In the genomic region with DNA sequence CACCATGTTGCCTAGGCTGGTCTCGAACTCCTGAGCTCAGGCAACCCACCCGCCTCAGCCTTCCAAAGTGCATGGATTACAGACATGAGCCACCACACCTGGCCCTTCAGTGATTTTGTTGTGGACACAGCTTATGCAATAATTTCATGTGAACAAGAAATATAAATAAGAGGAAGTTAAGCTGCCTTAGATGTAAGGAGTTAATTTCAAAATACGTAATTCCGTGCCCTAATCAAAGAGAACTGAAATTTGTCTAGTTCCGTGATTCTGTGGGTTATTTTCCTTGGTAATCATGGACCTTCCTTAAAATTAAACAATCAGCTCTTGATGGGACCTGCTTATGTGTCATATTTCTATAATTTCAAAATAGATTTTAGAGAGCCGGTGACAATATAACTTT, we compare ENCODE assay signal across 20 cellular contexts. TPM values are rescaled to one million over a fixed set of nuclear protein-coding genes. Genes with fewer than 3 reads are reported as not detected.
A peak's percentile ranks its signal among the peaks of the same experiment; 100 is the strongest.
DNase-seq lines count a peak whose midpoint lies in the region; ATAC-seq and TF ChIP-seq lines count a peak whose summit lies in the region.
"Had no signal": no experiment of that assay in that cellular context is flagged by ENCODE, and none has a peak within 500 bp of the region (broad histone marks: within the 10 kb centered on the region; RNA-seq: fewer than 3 reads in every experiment).

No MANE protein-coding gene starts in this region.

- H3K4me1 ChIP-seq in body of pancreas (no peaks in the 10 kb centered on the region), psoas muscle (no peaks in the 10 kb centered on the region)
- H3K4me1 ChIP-seq: BE2C, SJCRH30 had no signal

- H3K4me1 Mint-ChIP-seq in dendritic cell treated with granulocyte-macrophage colony-stimulating factor and Interleukin-4, amounts not matched to agents 40 ng/mL and 50 ng/mL, for 4 days (ENCODE audit: low read depth): peaks cover 87% of the 10 kb centered on the region
- peaks cover 51 to 71% of the 10 kb centered on the region in 2 donors for H3K4me1 Mint-ChIP-seq in stimulated activated naive B cell treated with anti-CD40 and anti-IgM and Interleukin-4, amounts not matched to agents 10 μg/mL and 1 μg/mL and 100 μg/mL, for 72 hours

- 62 to 90% methylated on average over 6 of the region's 6 CpGs for WGBS in body of pancreas, 2 donors
- WGBS in psoas muscle, 3 donors: 83 to 91% (median 87%) methylated on average over 6 of the region's 6 CpGs

- DNase-seq in SIG-M5 treated with dmso at 0.1 percent for 504 hours (lab: John Stamatoyannopoulos, UW; ENCODE audit: unreplicated experiment): peak; percentile 51
- no peak for DNase-seq in SIG-M5 (lab: John Stamatoyannopoulos, UW)
- peak; percentile 78 for DNase-seq in NOMO-1 treated with dmso at 0.1 percent for 144 hours (lab: John Stamatoyannopoulos, UW; ENCODE audit: unreplicated experiment)
- DNase-seq in stimulated activated naive B cell treated with anti-CD40 and anti-IgM and Interleukin-4, amounts not matched to agents 10 μg/mL and 1 μg/mL and 100 μg/mL, for 72 hours: no peak
- no peak for DNase-seq in body of pancreas
- DNase-seq in psoas muscle: no peak
- DNase-seq in stimulated activated CD4-positive, alpha-beta T cell treated with anti-CD3 and anti-CD28 coated beads, Interleukin-4, amount 100 ng/mL, for 1 hour: no peak
- DNase-seq: BE2C, DND-41, GOT3, KG1, NCI-H187 treated with DMSO at 0.1 percent for 48 hours, NCI-H2171 treated with DMSO at 0.1 percent for 48 hours, NCI-H748 treated with DMSO at 0.1 percent for 48 hours, SJCRH30 had no signal

- H3K27me3 Mint-ChIP-seq in dendritic cell treated with granulocyte-macrophage colony-stimulating factor and Interleukin-4, amounts not matched to agents 40 ng/mL and 50 ng/mL, for 4 days: no peaks in the 10 kb centered on the region
- no peaks in the 10 kb centered on the region for H3K27me3 Mint-ChIP-seq in stimulated activated naive B cell treated with anti-CD40 and anti-IgM and Interleukin-4, amounts not matched to agents 10 μg/mL and 1 μg/mL and 100 μg/mL, for 72 hours

- peak overlapping the region; percentile 89 for H3K27ac Mint-ChIP-seq in dendritic cell treated with granulocyte-macrophage colony-stimulating factor and Interleukin-4, amounts not matched to agents 40 ng/mL and 50 ng/mL, for 4 days
- peak overlapping the region; percentile 95 for H3K27ac Mint-ChIP-seq in stimulated activated naive B cell treated with anti-CD40 and anti-IgM and Interleukin-4, amounts not matched to agents 10 μg/mL and 1 μg/mL and 100 μg/mL, for 72 hours

- H3K27me3 ChIP-seq in body of pancreas: no peaks in the 10 kb centered on the region
- H3K27me3 ChIP-seq in psoas muscle (ENCODE audit: insufficient read depth in 3 of 3, low read length in 2 of 3): no peaks in the 10 kb centered on the region
- H3K27me3 ChIP-seq: BE2C, SJCRH30 had no signal

- ATAC-seq in stimulated activated naive B cell treated with anti-CD40 and anti-IgM and Interleukin-4, amounts not matched to agents 10 μg/mL and 1 μg/mL and 100 μg/mL, for 72 hours (replicated peaks): peak; percentile 57
- no peak for ATAC-seq in body of pancreas
- no peak for ATAC-seq in psoas muscle

- peak overlapping the region; percentile 54 for H3K4me3 Mint-ChIP-seq in dendritic cell treated with granulocyte-macrophage colony-stimulating factor and Interleukin-4, amounts not matched to agents 40 ng/mL and 50 ng/mL, for 4 days
- H3K4me3 Mint-ChIP-seq in stimulated activated naive B cell treated with anti-CD40 and anti-IgM and Interleukin-4, amounts not matched to agents 10 μg/mL and 1 μg/mL and 100 μg/mL, for 72 hours: peak overlapping the region in 1 of 2 donors; percentile 66

- no peaks in the 10 kb centered on the region for H3K36me3 ChIP-seq in body of pancreas (replicated peaks in 1 of 2; ENCODE audit: insufficient read depth in 1 of 2, low read depth in 2 of 2)
- H3K36me3 ChIP-seq in psoas muscle (ENCODE audit: insufficient read depth in 1 of 2, low read depth in 1 of 2): no peaks in the 10 kb centered on the region
- H3K36me3 ChIP-seq: BE2C, SJCRH30 had no signal

- H3K9me3 ChIP-seq in body of pancreas (no peaks in the 10 kb centered on the region), psoas muscle (no peaks in the 10 kb centered on the region)
- H3K9me3 ChIP-seq: BE2C, SJCRH30 had no signal

- TF ChIP-seq CTCF in body of pancreas (IDR thresholded peaks at IDR 0.05) (no peak), psoas muscle (IDR thresholded peaks at IDR 0.05) (no peak)

- TF ChIP-seq POLR2A in body of pancreas (IDR thresholded peaks at IDR 0.05): no peak

- no peak overlapping the region for H3K4me3 ChIP-seq in body of pancreas
- no peak overlapping the region for H3K4me3 ChIP-seq in psoas muscle
- H3K4me3 ChIP-seq: SJCRH30 had no signal

- no peaks in the 10 kb centered on the region for H3K9me3 Mint-ChIP-seq in dendritic cell treated with granulocyte-macrophage colony-stimulating factor and Interleukin-4, amounts not matched to agents 40 ng/mL and 50 ng/mL, for 4 days
- peaks cover 0 to 5% of the 10 kb centered on the region in 2 donors for H3K9me3 Mint-ChIP-seq in stimulated activated naive B cell treated with anti-CD40 and anti-IgM and Interleukin-4, amounts not matched to agents 10 μg/mL and 1 μg/mL and 100 μg/mL, for 72 hours

- peaks cover 6% of the 10 kb centered on the region for H3K36me3 Mint-ChIP-seq in dendritic cell treated with granulocyte-macrophage colony-stimulating factor and Interleukin-4, amounts not matched to agents 40 ng/mL and 50 ng/mL, for 4 days (ENCODE audit: low read depth)
- peaks cover 0 to 8% of the 10 kb centered on the region in 2 donors for H3K36me3 Mint-ChIP-seq in stimulated activated naive B cell treated with anti-CD40 and anti-IgM and Interleukin-4, amounts not matched to agents 10 μg/mL and 1 μg/mL and 100 μg/mL, for 72 hours

- H3K27ac ChIP-seq in body of pancreas (no peak overlapping the region), psoas muscle (no peak overlapping the region)
- H3K27ac ChIP-seq: 22Rv1, SJCRH30 had no signal

- intact Hi-C loops in dendritic cell treated with granulocyte-macrophage colony-stimulating factor and Interleukin-4, amounts not matched to agents 40 ng/mL and 50 ng/mL, for 4 days (cut with micrococcal nuclease): loop anchor here (2.0 to 5.0 kb wide), 3 partner anchors 22 to 71 kb away; partner anchors contain the start of gene CIITA
- intact Hi-C loops in body of pancreas (cut with DNase I): no loop called here
- intact Hi-C loops in psoas muscle (cut with DNase I): loop anchor here in 1 of 2 donors (5.0 kb wide), 1 partner anchor 49 kb away; no protein-coding TSS in a partner anchor

RNA-seq across cellular contexts. Expression of gene TVP23A, which starts 11.9 kb away (rescaled TPM):
- total RNA-seq in body of pancreas (not detected), psoas muscle (under 1 TPM in 2 of 4 donors, not detected in 2; 0.07 to 0.13 TPM)
- under 1 TPM in 2 of 3 donors, not detected in 1; 0.01 to 0.04 TPM for polyA plus RNA-seq in psoas muscle
- total RNA-seq: NCI-H460, RPMI7951, SJCRH30 had no signal
- polyA plus RNA-seq: AG04450 had no signal

Comparison
In these comparisons a context has a peak if more than half of its experiments do, and no peak if none do; other contexts are left out.
1. DNase-seq: peak in SIG-M5 treated with dmso at 0.1 percent for 504 hours (single experiment) and NOMO-1 treated with dmso at 0.1 percent for 144 hours (single experiment); none in SIG-M5 (single experiment), stimulated activated naive B cell treated with anti-CD40 and anti-IgM and Interleukin-4, amounts not matched to agents 10 μg/mL and 1 μg/mL and 100 μg/mL, for 72 hours (single experiment), body of pancreas (0 of 4), psoas muscle (0 of 2) and stimulated activated CD4-positive, alpha-beta T cell treated with anti-CD3 and anti-CD28 coated beads, Interleukin-4, amount 100 ng/mL, for 1 hour (single experiment).
2. ATAC-seq: peak in stimulated activated naive B cell treated with anti-CD40 and anti-IgM and Interleukin-4, amounts not matched to agents 10 μg/mL and 1 μg/mL and 100 μg/mL, for 72 hours (2 of 2); none in body of pancreas (single experiment) and psoas muscle (0 of 4).